1 cellular context compared by ENCODE assay signal in the genomic region with DNA sequence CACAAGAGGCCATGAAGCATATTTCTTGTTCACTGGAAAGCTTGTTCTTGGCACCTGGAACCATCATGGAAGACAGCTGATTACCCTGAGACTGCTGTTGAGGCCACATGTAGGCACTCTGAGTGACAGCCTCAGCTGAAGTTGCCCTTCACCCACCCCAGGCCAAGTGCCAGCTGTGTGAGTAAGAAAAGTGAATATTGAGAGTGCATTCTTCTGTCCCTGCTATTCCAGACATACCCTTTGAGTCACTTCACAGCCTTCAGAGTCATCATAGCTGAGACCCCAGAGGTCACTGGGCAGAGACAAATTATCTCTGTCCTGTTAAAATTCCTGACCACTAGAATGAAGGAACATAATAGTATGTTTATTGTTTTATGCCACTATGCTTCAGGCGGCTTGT.
TF ChIP-seq lines count a peak whose summit lies in the region.

No MANE protein-coding gene starts in this region.

TF ChIP-seq in HepG2, 621 proteins besides CTCF, POLR2A, EP300 and RAD21 (continued from another document):
- TF ChIP-seq RAD51 (IDR thresholded peaks at IDR 0.05; ENCODE audit: borderline replicate concordance) = no peak
- no peak for TF ChIP-seq FOXM1 (CRISPR knock-in tag; IDR thresholded peaks at IDR 0.05)
- TF ChIP-seq, protein P1, sequence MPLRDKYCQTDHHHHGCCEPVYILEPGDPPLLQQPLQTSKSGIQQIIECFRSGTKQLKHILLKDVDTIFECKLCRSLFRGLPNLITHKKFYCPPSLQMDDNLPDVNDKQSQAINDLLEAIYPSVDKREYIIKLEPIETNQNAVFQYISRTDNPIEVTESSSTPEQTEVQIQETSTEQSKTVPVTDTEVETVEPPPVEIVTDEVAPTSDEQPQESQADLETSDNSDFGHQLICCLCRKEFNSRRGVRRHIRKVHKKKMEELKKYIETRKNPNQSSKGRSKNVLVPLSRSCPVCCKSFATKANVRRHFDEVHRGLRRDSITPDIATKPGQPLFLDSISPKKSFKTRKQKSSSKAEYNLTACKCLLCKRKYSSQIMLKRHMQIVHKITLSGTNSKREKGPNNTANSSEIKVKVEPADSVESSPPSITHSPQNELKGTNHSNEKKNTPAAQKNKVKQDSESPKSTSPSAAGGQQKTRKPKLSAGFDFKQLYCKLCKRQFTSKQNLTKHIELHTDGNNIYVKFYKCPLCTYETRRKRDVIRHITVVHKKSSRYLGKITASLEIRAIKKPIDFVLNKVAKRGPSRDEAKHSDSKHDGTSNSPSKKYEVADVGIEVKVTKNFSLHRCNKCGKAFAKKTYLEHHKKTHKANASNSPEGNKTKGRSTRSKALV (CRISPR knock-in tag; IDR thresholded peaks at IDR 0.05) = no peak
- TF ChIP-seq SAFB2 (CRISPR knock-in tag; IDR thresholded peaks at IDR 0.05; ENCODE audit: borderline replicate concordance, low read depth) = no peak
- no peak for TF ChIP-seq ZNF619 (CRISPR knock-in tag; IDR thresholded peaks at IDR 0.05)
- TF ChIP-seq FOXO1 (CRISPR knock-in tag; IDR thresholded peaks at IDR 0.05) = no peak
- no peak for TF ChIP-seq RARG (CRISPR knock-in tag; IDR thresholded peaks at IDR 0.05; ENCODE audit: low read depth)
- TF ChIP-seq ZNF251 (CRISPR knock-in tag; IDR thresholded peaks at IDR 0.05) = no peak
- no peak for TF ChIP-seq SATB2 (CRISPR knock-in tag; IDR thresholded peaks at IDR 0.05)
- TF ChIP-seq HDAC2 (CRISPR knock-in tag; IDR thresholded peaks at IDR 0.05) = no peak
- TF ChIP-seq, protein P2, sequence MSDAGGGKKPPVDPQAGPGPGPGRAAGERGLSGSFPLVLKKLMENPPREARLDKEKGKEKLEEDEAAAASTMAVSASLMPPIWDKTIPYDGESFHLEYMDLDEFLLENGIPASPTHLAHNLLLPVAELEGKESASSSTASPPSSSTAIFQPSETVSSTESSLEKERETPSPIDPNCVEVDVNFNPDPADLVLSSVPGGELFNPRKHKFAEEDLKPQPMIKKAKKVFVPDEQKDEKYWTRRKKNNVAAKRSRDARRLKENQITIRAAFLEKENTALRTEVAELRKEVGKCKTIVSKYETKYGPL (CRISPR knock-in tag; IDR thresholded peaks at IDR 0.05) = no peak
